Comparison of ENCODE assay signal across 24 cellular contexts in the genomic region with DNA sequence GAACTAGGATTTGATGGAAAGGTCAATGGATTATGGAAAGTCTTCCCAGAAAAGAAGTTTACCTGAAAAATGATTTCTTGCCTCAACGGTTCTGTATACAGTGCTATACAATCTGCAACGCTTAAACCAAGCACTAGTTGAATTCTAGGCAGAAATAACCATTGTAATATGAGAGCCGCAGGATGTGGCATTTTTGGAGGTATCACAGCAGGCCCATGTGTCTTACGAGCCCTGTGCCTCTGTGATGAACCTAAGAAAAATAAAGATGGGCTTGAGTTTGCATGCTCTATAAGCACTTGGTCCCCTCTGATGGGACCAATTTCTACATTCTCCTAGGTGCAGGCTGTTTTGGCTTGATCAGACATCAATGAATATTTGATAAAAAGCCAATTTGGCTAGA.
"Had no signal": no experiment of that assay in that cellular context is flagged by ENCODE, and none has a peak within 500 bp of the region (broad histone marks: within the 10 kb centered on the region; RNA-seq: fewer than 3 reads in every experiment).

No MANE protein-coding gene starts in this region.

- H3K4me1 ChIP-seq: colonic mucosa, foreskin keratinocyte, gastrocnemius medialis had no signal

- H3K36me3 ChIP-seq: colonic mucosa, gastrocnemius medialis, heart left ventricle had no signal

- DNase-seq: activated CD4-positive, alpha-beta memory T cell treated with anti-CD3 and anti-CD28 coated beads for 36 hours; activated CD4-positive, alpha-beta T cell treated with anti-CD3 and anti-CD28 coated beads for 36 hours; activated CD4-positive, alpha-beta T cell treated with anti-CD3 and anti-CD28 coated beads, Interleukin-2, amount 10 ng/mL, durations not matched to agents 24 days and 14 days; activated CD4-positive, CD25-positive, alpha-beta regulatory T cell; activated CD4-positive, CD25-positive, alpha-beta regulatory T cell treated with anti-CD3 and anti-CD28 coated beads, Interleukin-2, amount 50 U/mL, for 72 hours; activated CD8-positive, alpha-beta memory T cell treated with anti-CD3 and anti-CD28 coated beads, Interleukin-2, amount 10 ng/mL, durations not matched to agents 7 days and 5 days; activated CD8-positive, alpha-beta memory T cell treated with anti-CD3 and anti-CD28 coated beads, Interleukin-2, amount 50 U/mL, for 4 hours; activated CD8-positive, alpha-beta T cell treated with anti-CD3 and anti-CD28 coated beads, Interleukin-2, amount 10 ng/mL, durations not matched to agents 7 days and 5 days; activated effector memory CD4-positive, alpha-beta T cell treated with anti-CD3 and anti-CD28 coated beads, Interleukin-2, amount 50 U/mL, for 16 hours; activated naive CD4-positive, alpha-beta T cell treated with anti-CD3 and anti-CD28 coated beads for 36 hours; activated naive CD8-positive, alpha-beta T cell treated with anti-CD3 and anti-CD28 coated beads, Interleukin-2, amount 10 ng/mL, durations not matched to agents 7 days and 5 days; activated T-cell treated with anti-CD3 and anti-CD28 coated beads, Interleukin-2, amount 50 U/mL, for 1 hour; activated T-cell treated with anti-CD3 and anti-CD28 coated beads, Interleukin-2, amount 50 U/mL, for 48 hours; caudate nucleus; cerebellar nuclear complex; colonic mucosa; dorsolateral prefrontal cortex; effector memory CD4-positive, alpha-beta T cell; endodermal cell; foreskin keratinocyte; gastrocnemius medialis; glutamatergic neuron; heart left ventricle; T-helper 2 cell had no signal

- H3K27ac ChIP-seq: colonic mucosa, dorsolateral prefrontal cortex, foreskin keratinocyte, gastrocnemius medialis had no signal

- H3K9me3 ChIP-seq: colonic mucosa, gastrocnemius medialis, heart left ventricle had no signal

- H3K4me3 ChIP-seq: colonic mucosa, dorsolateral prefrontal cortex, gastrocnemius medialis, heart left ventricle had no signal

- H3K27me3 ChIP-seq: colonic mucosa, dorsolateral prefrontal cortex, foreskin keratinocyte, gastrocnemius medialis, heart left ventricle had no signal
